ENCODE assay signal across 1 cellular context in genomic region chr5:54009357-54009756, GRCh38.
TF ChIP-seq lines count a peak whose summit lies in the region.

No MANE protein-coding gene starts in this region.

TF ChIP-seq in WTC11, 78 proteins besides CTCF, POLR2A, EP300 and RAD21 (continued from another document):
- TF ChIP-seq ARID4B (CRISPR knock-in tag; IDR thresholded peaks at IDR 0.05; ENCODE audit: borderline replicate concordance) (no peak), HMGXB4 (CRISPR knock-in tag; IDR thresholded peaks at IDR 0.05) (no peak), ZNF671 (CRISPR knock-in tag; IDR thresholded peaks at IDR 0.05) (no peak), ESRRA (CRISPR knock-in tag; IDR thresholded peaks at IDR 0.05; ENCODE audit: borderline replicate concordance) (no peak), E2F5 (CRISPR knock-in tag; IDR thresholded peaks at IDR 0.05) (no peak), ZNF396 (CRISPR knock-in tag; IDR thresholded peaks at IDR 0.05; ENCODE audit: borderline replicate concordance) (no peak), ZSCAN18 (CRISPR knock-in tag; IDR thresholded peaks at IDR 0.05) (no peak), JUN (CRISPR knock-in tag; IDR thresholded peaks at IDR 0.05) (no peak), SP1 (CRISPR knock-in tag; conservative IDR thresholded peaks at IDR 0.05) (no peak), FOXP1 (CRISPR knock-in tag; IDR thresholded peaks at IDR 0.05; ENCODE audit: borderline replicate concordance) (no peak), TCF7 (CRISPR knock-in tag; IDR thresholded peaks at IDR 0.05; ENCODE audit: low read depth) (no peak), IRF1 (CRISPR knock-in tag; IDR thresholded peaks at IDR 0.05) (no peak), ZNF219 (CRISPR knock-in tag; IDR thresholded peaks at IDR 0.05; ENCODE audit: borderline replicate concordance) (no peak), MXD4 (CRISPR knock-in tag; IDR thresholded peaks at IDR 0.05; ENCODE audit: borderline replicate concordance) (no peak)
